7 cellular contexts compared by ENCODE assay signal in the genomic region with DNA sequence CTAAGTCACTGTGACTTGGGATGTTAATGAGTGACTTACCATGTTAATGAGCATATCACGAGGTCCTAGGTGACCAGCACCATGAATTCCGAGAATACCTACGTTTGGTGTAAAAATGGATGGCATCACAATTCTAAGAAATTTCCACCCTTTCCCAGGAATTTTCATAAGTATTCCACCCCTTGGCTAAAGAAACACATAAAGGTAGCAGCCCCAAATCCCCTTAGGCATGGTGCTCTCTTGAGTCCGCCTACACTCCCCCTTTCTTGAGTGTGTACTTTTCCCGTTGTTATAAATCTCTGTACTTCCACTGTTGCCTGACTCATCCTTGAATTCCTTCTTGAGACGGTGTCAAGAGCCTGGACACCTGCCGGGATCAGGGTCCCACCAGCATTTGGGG.
"Had no signal": no experiment of that assay in that cellular context is flagged by ENCODE, and none has a peak within 500 bp of the region (broad histone marks: within the 10 kb centered on the region; RNA-seq: fewer than 3 reads in every experiment).

No MANE protein-coding gene starts in this region.

- H3K4me3 ChIP-seq: GM23338 had no signal

- ATAC-seq: GM23338 had no signal

- H2AFZ ChIP-seq: GM23338 had no signal

- FAIRE-seq: H1, H54, HTR-8/SVneo had no signal

- H3K4me2 ChIP-seq: GM23338 had no signal

- DNase-seq: H9, HCEC 1CT, KG1 had no signal
